ENCODE assay signal across 8 cellular contexts in the genomic region with DNA sequence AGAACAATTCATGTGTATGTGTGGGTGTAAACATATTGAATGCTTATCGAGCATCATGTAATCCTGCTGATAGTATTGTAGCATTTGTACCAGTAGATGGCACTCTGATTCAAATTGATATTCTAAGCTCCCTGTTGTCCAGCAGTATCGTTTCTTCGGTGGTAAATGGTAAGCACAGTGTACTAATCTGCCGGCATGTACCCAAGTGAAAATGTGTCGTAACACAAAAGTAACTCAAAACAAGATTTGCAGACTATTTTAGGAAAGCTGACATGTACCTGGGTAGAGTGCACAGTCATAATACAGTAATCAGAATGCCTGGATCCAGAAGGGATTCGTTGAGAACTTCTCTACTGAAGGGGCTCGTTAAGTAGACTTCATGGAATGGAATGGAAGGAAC. TPM values are rescaled to one million over a fixed set of nuclear protein-coding genes. Genes with fewer than 3 reads are reported as not detected.
DNase-seq lines count a peak whose midpoint lies in the region; ATAC-seq and TF ChIP-seq lines count a peak whose summit lies in the region.

No MANE protein-coding gene starts in this region.

- no peaks in the 10 kb centered on the region for H3K27me3 Mint-ChIP-seq in activated B cell treated with CpG ODN at 0.5 μM for 24 hours

- POLR2A ChIA-PET in activated B cell treated with CpG ODN at 0.5 μM for 24 hours (lab: Charles Lee) = no interaction called here

- DNase-seq in A172 (ENCODE audit: low spot score) = peak; percentile 59
- peak; percentile 58 for DNase-seq in NCI-H345 (lab: John Stamatoyannopoulos, UW)
- no peak for DNase-seq in activated B cell treated with CpG ODN at 0.5 μM for 24 hours
- no peak for DNase-seq in Right ventricle myocardium superior
- DNase-seq in retina = peak; percentile 37

- H3K4me3 Mint-ChIP-seq in activated B cell treated with CpG ODN at 0.5 μM for 24 hours = peak overlapping the region; percentile 20

- CTCF ChIA-PET in activated B cell treated with CpG ODN at 0.5 μM for 24 hours (lab: Charles Lee) = interaction anchor here (0.6 to 5.3 kb wide), 12 partner anchors 14 to 1045 kb away, joined by 3 to 40 read pairs (median 6); no protein-coding TSS in a partner anchor

- no peaks in the 10 kb centered on the region for H3K36me3 Mint-ChIP-seq in activated B cell treated with CpG ODN at 0.5 μM for 24 hours (ENCODE audit: low read depth)

- H3K9me3 Mint-ChIP-seq in activated B cell treated with CpG ODN at 0.5 μM for 24 hours = peaks cover 5% of the 10 kb centered on the region

- peak; percentile 62 for TF ChIP-seq CTCF in GM12873 (IDR thresholded peaks at IDR 0.05; ENCODE audit: insufficient read depth, low read depth, low read length, missing control alignments)
- TF ChIP-seq CTCF in activated B cell treated with CpG ODN at 0.5 μM for 24 hours (IDR thresholded peaks at IDR 0.05) = no peak

- intact Hi-C loops in activated B cell treated with CpG ODN at 0.5 μM for 24 hours (cut with micrococcal nuclease) = loop anchor here (1.0 to 10.0 kb wide), 8 partner anchors 158 to 1046 kb away; partner anchors contain the start of gene TCF12
- intact Hi-C loops in Right ventricle myocardium superior (cut with DNase I) = loop anchor here (10.0 kb wide), 2 partner anchors 368 to 808 kb away; no protein-coding TSS in a partner anchor

- H3K27ac Mint-ChIP-seq in activated B cell treated with CpG ODN at 0.5 μM for 24 hours = no peak overlapping the region

- peaks cover 4% of the 10 kb centered on the region for H3K4me1 Mint-ChIP-seq in activated B cell treated with CpG ODN at 0.5 μM for 24 hours

- ATAC-seq in HG03432 (IDR thresholded peaks at IDR 0.05; ENCODE audit: unreplicated experiment) (peak; percentile 81), activated B cell treated with CpG ODN at 0.5 μM for 24 hours (ENCODE audit: low read depth) (peak; percentile 81), Right ventricle myocardium superior (ENCODE audit: poor library complexity) (peak; percentile 82), HG03095 (IDR thresholded peaks at IDR 0.05; ENCODE audit: unreplicated experiment) (no peak)

RNA-seq across cellular contexts. Expression of gene MNS1, which starts 31.7 kb away (rescaled TPM):
- 7.8 and 9.3 TPM in 2 replicates for total RNA-seq in A172 (2014; rRNA removed; shearing (Covaris generic))
- total RNA-seq in activated B cell treated with CpG ODN at 0.5 μM for 24 hours (0.62 and 0.66 TPM in 2 replicates), Right ventricle myocardium superior (0.94 TPM)

Comparison
In these comparisons a context has a peak if more than half of its experiments do, and no peak if none do; other contexts are left out.
1. DNase-seq: peak in A172 (single experiment), NCI-H345 (single experiment) and retina (single experiment); none in activated B cell treated with CpG ODN at 0.5 μM for 24 hours (single experiment) and Right ventricle myocardium superior (single experiment).